Comparison of ENCODE assay signal across 12 cellular contexts in the genomic region with DNA sequence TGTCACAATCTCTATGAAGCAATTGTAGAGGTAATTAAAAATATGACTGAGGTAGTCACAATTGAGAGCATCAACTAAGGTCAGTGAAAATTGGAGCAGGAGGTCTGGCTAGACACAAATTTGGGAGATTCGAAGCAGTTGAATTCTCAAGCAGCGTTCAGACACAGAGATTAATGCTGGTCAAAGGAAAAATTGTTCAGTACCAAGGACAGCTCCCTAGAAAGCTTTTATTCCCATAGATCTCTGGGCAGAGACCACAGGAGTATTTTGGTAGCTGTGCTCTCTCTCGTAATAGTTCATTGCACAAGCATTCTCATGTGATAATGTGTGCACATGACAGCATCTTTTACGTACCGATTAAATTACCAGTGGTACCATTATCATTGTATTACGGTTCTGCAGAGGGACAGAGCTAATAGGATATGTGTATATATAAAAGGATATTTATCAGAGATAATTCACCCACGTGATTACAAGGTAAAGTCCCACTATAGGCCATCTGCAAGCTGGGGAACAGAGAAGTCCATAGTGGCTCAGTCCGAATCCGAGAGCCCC.
DNase-seq lines count a peak whose midpoint lies in the region; TF ChIP-seq lines count a peak whose summit lies in the region.
"Had no signal": no experiment of that assay in that cellular context is flagged by ENCODE, and none has a peak within 500 bp of the region (broad histone marks: within the 10 kb centered on the region; RNA-seq: fewer than 3 reads in every experiment).

No MANE protein-coding gene starts in this region.

- no peaks in the 10 kb centered on the region for H3K36me3 ChIP-seq in fibroblast of lung (ENCODE audit: control insufficient read depth, insufficient read depth, low read length)
- H3K36me3 ChIP-seq: transverse colon had no signal

- H3K9me3 ChIP-seq in fibroblast of lung (ENCODE audit: control insufficient read depth, insufficient read depth, low read depth, low read length), result no peaks in the 10 kb centered on the region
- H3K9me3 ChIP-seq: transverse colon had no signal

- H3K4me1 ChIP-seq in fibroblast of lung (ENCODE audit: control insufficient read depth, extremely low read depth, insufficient read depth, low read length), result no peaks in the 10 kb centered on the region
- H3K4me1 ChIP-seq: transverse colon had no signal

- H3K27ac ChIP-seq in fibroblast of lung (ENCODE audit: insufficient read depth, low read length), result no peak overlapping the region
- H3K27ac ChIP-seq: transverse colon had no signal

- intact Hi-C loops in head of caudate nucleus (cut with DNase I), result no loop called here

- H3K79me2 ChIP-seq in fibroblast of lung (ENCODE audit: control insufficient read depth, insufficient read depth, low read length), result no peaks in the 10 kb centered on the region

- no peak overlapping the region for H3K4me2 ChIP-seq in fibroblast of lung (ENCODE audit: extremely low read depth, insufficient read depth, low read length)

- H2AFZ ChIP-seq in fibroblast of lung (ENCODE audit: low read length), result no peak overlapping the region

- H4K20me1 ChIP-seq in fibroblast of lung (ENCODE audit: control insufficient read depth, extremely low read depth, insufficient read depth, low read length), result no peaks in the 10 kb centered on the region

- H3K9ac ChIP-seq in fibroblast of lung (ENCODE audit: insufficient read depth, low read length), result no peak overlapping the region

- TF ChIP-seq CTCF in fibroblast of lung (conservative IDR thresholded peaks at IDR 0.05 in 1 of 2, IDR thresholded peaks at IDR 0.05 in 1 of 2; ENCODE audit: low read depth in 1 of 2, low read length in 2 of 2) (no peak), retinal pigment epithelial cell (conservative IDR thresholded peaks at IDR 0.05; ENCODE audit: low read depth, low read length) (no peak)

- no peaks in the 10 kb centered on the region for H3K27me3 ChIP-seq in fibroblast of lung (ENCODE audit: control insufficient read depth, insufficient read depth, low read length)
- H3K27me3 ChIP-seq: transverse colon had no signal

- H3K4me3 ChIP-seq in fibroblast of lung (replicated peaks in 1 of 4; ENCODE audit: control extremely low read depth in 1 of 4, insufficient read depth in 1 of 4, low read depth in 3 of 4, low read length in 4 of 4), result no peak overlapping the region
- H3K4me3 ChIP-seq in retinal pigment epithelial cell (ENCODE audit: low read length), result no peak overlapping the region
- H3K4me3 ChIP-seq: transverse colon had no signal

- DNase-seq in DMS53 (lab: John Stamatoyannopoulos, UW), result peak; percentile 12
- no peak for DNase-seq in DMS53 treated with DMSO at 0.1 percent for 48 hours (lab: John Stamatoyannopoulos, UW; ENCODE audit: unreplicated experiment)
- DNase-seq in fibroblast of lung (ENCODE audit: low read depth in 2 of 2), result peak; percentile 44 to 48
- peak; percentile 13 for DNase-seq in retinal pigment epithelial cell (ENCODE audit: low read depth)
- no peak for DNase-seq in head of caudate nucleus
- DNase-seq in activated CD4-positive, alpha-beta T cell treated with anti-CD3 and anti-CD28 coated beads, Interleukin-2, amount 50 U/mL, for 48 hours, result no peak
- DNase-seq in NCI-H526 treated with DMSO at 0.1 percent for 48 hours (lab: John Stamatoyannopoulos, UW), result no peak
- DNase-seq: 8988T; activated T-cell treated with anti-CD3 and anti-CD28 coated beads, Interleukin-2, amount 50 U/mL, for 1 hour; NCI-H748 treated with DMSO at 0.1 percent for 48 hours; transverse colon had no signal

TF ChIP-seq in PFSK-1, 5 proteins besides CTCF, POLR2A, EP300 and RAD21:
- TF ChIP-seq REST (IDR thresholded peaks at IDR 0.05; ENCODE audit: insufficient read depth in 1 of 2, low read depth in 2 of 2, low read length in 2 of 2) (peak; percentile 84 to 96), TAF1 (IDR thresholded peaks at IDR 0.05; ENCODE audit: borderline replicate concordance, insufficient read depth, low read length) (no peak)

Comparison
In these comparisons a context has a peak if more than half of its experiments do, and no peak if none do; other contexts are left out.
1. DNase-seq: peak in DMS53 (single experiment), fibroblast of lung (2 of 2) and retinal pigment epithelial cell (single experiment); none in DMS53 treated with DMSO at 0.1 percent for 48 hours (single experiment), head of caudate nucleus (0 of 42), activated CD4-positive, alpha-beta T cell treated with anti-CD3 and anti-CD28 coated beads, Interleukin-2, amount 50 U/mL, for 48 hours (0 of 2) and NCI-H526 treated with DMSO at 0.1 percent for 48 hours (single experiment).